ENCODE assay signal across 1 cellular context in genomic region chr9:37197158-37198033, GRCh38.
TF ChIP-seq lines count a peak whose summit lies in the region.

No MANE protein-coding gene starts in this region.

TF ChIP-seq in K562, 482 proteins besides CTCF, POLR2A, EP300 and RAD21 (continued from another document and continues in another):
- TF ChIP-seq CEBPZ (IDR thresholded peaks at IDR 0.05; ENCODE audit: borderline replicate concordance, low read depth, low read length): no peak
- no peak for TF ChIP-seq TRIM28 (IDR thresholded peaks at IDR 0.05)
- TF ChIP-seq KLF10 (CRISPR knock-in tag; IDR thresholded peaks at IDR 0.05): no peak
- no peak for TF ChIP-seq GTF3C2 (IDR thresholded peaks at IDR 0.05; ENCODE audit: borderline replicate concordance, extremely low read depth, insufficient read length)
- no peak for TF ChIP-seq TFAM (CRISPR knock-in tag; conservative IDR thresholded peaks at IDR 0.05)
- peak; percentile 77 for TF ChIP-seq ZNF274 (IDR thresholded peaks at IDR 0.05; ENCODE audit: borderline replicate concordance, low read depth, low read length)
- peak; percentile 92; the same call in 1 of the 2 replicates for TF ChIP-seq ZNF584 (CRISPR knock-in tag; IDR thresholded peaks at IDR 0.05; ENCODE audit: low read depth)
- TF ChIP-seq ZBED1 (IDR thresholded peaks at IDR 0.05): peak; percentile 90
- TF ChIP-seq MAX (CRISPR knock-in tag; IDR thresholded peaks at IDR 0.05): no peak
- 0 out of 2 replicates have a peak, but pooled peaks have one; percentile 24 for TF ChIP-seq ZBTB9 (CRISPR knock-in tag; IDR thresholded peaks at IDR 0.05)
- 0 out of 2 replicates have a peak, but pooled peaks have one; percentile 14 for TF ChIP-seq KLF13 (tag; IDR thresholded peaks at IDR 0.05; ENCODE audit: borderline replicate concordance, low read depth)
- no peak for TF ChIP-seq SAFB2 (IDR thresholded peaks at IDR 0.05; ENCODE audit: borderline replicate concordance, low read depth, low read length, severe bottlenecking)
- peak; percentile 76; the same call in 1 of the 2 replicates for TF ChIP-seq EZH2 (IDR thresholded peaks at IDR 0.05; ENCODE audit: borderline replicate concordance, low read depth, low read length)
- TF ChIP-seq MLLT1 (IDR thresholded peaks at IDR 0.05): no peak
- no peak for TF ChIP-seq STAG1 (CRISPR knock-in tag; IDR thresholded peaks at IDR 0.05; ENCODE audit: borderline replicate concordance)
- peak; percentile 97 for TF ChIP-seq DMBX1 (CRISPR knock-in tag; IDR thresholded peaks at IDR 0.05; ENCODE audit: borderline replicate concordance)
- peak; percentile 75 for TF ChIP-seq ELF1 (tag; IDR thresholded peaks at IDR 0.05)
- no peak for TF ChIP-seq ZNF263 (CRISPR knock-in tag; IDR thresholded peaks at IDR 0.05; ENCODE audit: borderline replicate concordance)
- TF ChIP-seq ZFP91 (CRISPR knock-in tag; IDR thresholded peaks at IDR 0.05): no peak
- TF ChIP-seq RNF219 (CRISPR knock-in tag; IDR thresholded peaks at IDR 0.05): no peak
- TF ChIP-seq BRF1 (IDR thresholded peaks at IDR 0.05; ENCODE audit: borderline replicate concordance, extremely low read depth, insufficient read length): no peak
- TF ChIP-seq ZNF766 (CRISPR knock-in tag; conservative IDR thresholded peaks at IDR 0.05): peak; percentile 93
- no peak for TF ChIP-seq TCF15 (CRISPR knock-in tag; IDR thresholded peaks at IDR 0.05)
- TF ChIP-seq ZNF449 (CRISPR knock-in tag; IDR thresholded peaks at IDR 0.05): peak; percentile 83; the same call in 1 of the 2 replicates
- TF ChIP-seq SMAD3 (CRISPR knock-in tag; conservative IDR thresholded peaks at IDR 0.05): 0 out of 2 replicates have a peak, but pooled peaks have one; percentile 18
- TF ChIP-seq IRF2 (CRISPR knock-in tag; IDR thresholded peaks at IDR 0.05): no peak
- TF ChIP-seq RBM14 (IDR thresholded peaks at IDR 0.05; ENCODE audit: borderline replicate concordance, insufficient read depth, low read depth, low read length): no peak
- TF ChIP-seq E2F3 (CRISPR knock-in tag; IDR thresholded peaks at IDR 0.05): no peak
- no peak for TF ChIP-seq BMI1 (IDR thresholded peaks at IDR 0.05; ENCODE audit: low read length)
- TF ChIP-seq ARID3B (CRISPR knock-in tag; IDR thresholded peaks at IDR 0.05; ENCODE audit: borderline replicate concordance): no peak
- peak; percentile 98 for TF ChIP-seq ZNF395 (CRISPR knock-in tag; IDR thresholded peaks at IDR 0.05)
- no peak for TF ChIP-seq DEAF1 (CRISPR knock-in tag; IDR thresholded peaks at IDR 0.05)
- 0 out of 2 replicates have a peak, but pooled peaks have one; percentile 18 for TF ChIP-seq SP1 (CRISPR knock-in tag; IDR thresholded peaks at IDR 0.05)
- no peak for TF ChIP-seq RAD51 (IDR thresholded peaks at IDR 0.05; ENCODE audit: borderline replicate concordance, low read depth)
- TF ChIP-seq MECOM (CRISPR knock-in tag; IDR thresholded peaks at IDR 0.05): peak; percentile 38; the same call in 1 of the 2 replicates
- TF ChIP-seq ELF2 (CRISPR knock-in tag; IDR thresholded peaks at IDR 0.05): 0 out of 2 replicates have a peak, but pooled peaks have one; percentile 28
